In the genomic region with DNA sequence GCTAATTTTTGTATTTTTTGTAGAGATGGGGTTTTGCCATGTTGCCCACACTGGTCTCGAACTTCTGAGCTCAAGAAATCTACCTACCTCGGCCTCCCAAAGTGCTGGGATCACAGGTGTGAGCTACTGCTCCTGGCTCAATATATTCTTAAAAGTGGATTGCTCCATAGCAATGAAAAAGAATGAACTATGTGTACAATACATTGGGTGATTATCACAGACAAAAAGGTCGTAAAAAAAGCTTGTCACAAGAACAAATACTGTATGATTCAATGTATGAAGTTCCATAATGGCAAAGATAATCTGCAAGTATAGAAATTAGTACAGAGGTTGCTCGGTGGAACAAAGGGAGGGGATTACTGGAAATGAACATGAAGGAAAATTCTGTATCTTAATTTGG, we compare ENCODE assay signal across 22 cellular contexts.
A peak's percentile ranks its signal among the peaks of the same experiment; 100 is the strongest.
DNase-seq lines count a peak whose midpoint lies in the region; ATAC-seq, FAIRE-seq and TF ChIP-seq lines count a peak whose summit lies in the region.
"Had no signal": no experiment of that assay in that cellular context is flagged by ENCODE, and none has a peak within 500 bp of the region (broad histone marks: within the 10 kb centered on the region; RNA-seq: fewer than 3 reads in every experiment).

No MANE protein-coding gene starts in this region.

- H3K4me2 ChIP-seq in PC-3 (ENCODE audit: low read length) = no peak overlapping the region
- H3K4me2 ChIP-seq: BLaER1 had no signal

- no peaks in the 10 kb centered on the region for H3K27me3 Mint-ChIP-seq in endothelial cell (ENCODE audit: unreplicated experiment)
- H3K27me3 Mint-ChIP-seq: CD4-positive, alpha-beta memory T cell; CD4-positive, CD25-positive, alpha-beta regulatory T cell had no signal

- no TSS peak for BruUV-seq in PC-3 (replicated peaks; lab: Mats Ljungman, UMichigan)

- H3K27ac Mint-ChIP-seq in endothelial cell (ENCODE audit: unreplicated experiment) = no peak overlapping the region
- H3K27ac Mint-ChIP-seq: CD14-positive monocyte; CD4-positive, alpha-beta memory T cell; CD4-positive, CD25-positive, alpha-beta regulatory T cell; CD8-positive, alpha-beta memory T cell had no signal

- H3K4me1 Mint-ChIP-seq in endothelial cell (ENCODE audit: unreplicated experiment) = peaks cover 7% of the 10 kb centered on the region
- H3K4me1 Mint-ChIP-seq: CD4-positive, alpha-beta memory T cell; CD4-positive, CD25-positive, alpha-beta regulatory T cell; CD8-positive, alpha-beta memory T cell had no signal

- CTCF ChIA-PET in PC-3 (lab: Charles Lee) = no interaction called here

- TF ChIP-seq CTCF in PC-3 (conservative IDR thresholded peaks at IDR 0.05; ENCODE audit: low read depth, low read length) (no peak), mucosa of descending colon (IDR thresholded peaks at IDR 0.05) (no peak), endothelial cell (IDR thresholded peaks at IDR 0.05; ENCODE audit: unreplicated experiment) (no peak)

- POLR2A ChIA-PET in PC-3 (lab: Charles Lee; ENCODE audit: unreplicated experiment) = no interaction called here

- no peak overlapping the region for H3K9ac ChIP-seq in PC-3 (ENCODE audit: low read length)
- H3K9ac ChIP-seq: BLaER1 had no signal

- 78 to 98% methylated on average over 4 of the region's 4 CpGs for WGBS in aorta, 2 donors

- H3K4me3 ChIP-seq in PC-3 (ENCODE audit: low read length) (no peak overlapping the region), mucosa of descending colon (no peak overlapping the region), aorta (ENCODE audit: low read length in 2 of 2) (no peak overlapping the region)
- H3K4me3 ChIP-seq: BLaER1 had no signal

- H3K79me2 ChIP-seq in PC-3 (ENCODE audit: low read length) = no peaks in the 10 kb centered on the region

- H3K9me2 ChIP-seq in PC-3 (replicated peaks; ENCODE audit: low read length) = no peaks in the 10 kb centered on the region

- H3K36me3 ChIP-seq in PC-3 (ENCODE audit: low read depth, low read length) (no peaks in the 10 kb centered on the region), mucosa of descending colon (ENCODE audit: low read depth) (no peaks in the 10 kb centered on the region), aorta (ENCODE audit: control insufficient read depth in 1 of 2, insufficient read depth in 2 of 2, low read length in 1 of 2) (no peaks in the 10 kb centered on the region)
- H3K36me3 ChIP-seq: BE2C, BLaER1 had no signal

- H3F3A ChIP-seq in PC-3 (ENCODE audit: low read length, unreplicated experiment) = no peaks in the 10 kb centered on the region

- H3K36me3 Mint-ChIP-seq in endothelial cell (ENCODE audit: low read depth, unreplicated experiment) = no peaks in the 10 kb centered on the region
- H3K36me3 Mint-ChIP-seq: CD4-positive, alpha-beta memory T cell; CD4-positive, CD25-positive, alpha-beta regulatory T cell; CD8-positive, alpha-beta memory T cell had no signal

- H3K9me3 Mint-ChIP-seq in endothelial cell (ENCODE audit: unreplicated experiment) = no peaks in the 10 kb centered on the region
- H3K9me3 Mint-ChIP-seq: CD14-positive monocyte; CD4-positive, alpha-beta memory T cell; CD8-positive, alpha-beta memory T cell had no signal

- H3K4me1 ChIP-seq in PC-3 (ENCODE audit: insufficient read depth, low read length) (no peaks in the 10 kb centered on the region), mucosa of descending colon (ENCODE audit: low read depth) (no peaks in the 10 kb centered on the region), aorta (ENCODE audit: control insufficient read depth in 1 of 2, insufficient read depth in 2 of 2, low read length in 2 of 2) (peaks cover 0 to 4% of the 10 kb centered on the region in 2 donors)
- H3K4me1 ChIP-seq: BE2C, BLaER1 had no signal

- peak; percentile 13 for DNase-seq in PC-3
- DNase-seq in mucosa of descending colon = no peak
- no peak for DNase-seq in DMS 273 treated with DMSO at 0.1 percent for 48 hours (lab: John Stamatoyannopoulos, UW)
- DNase-seq in endothelial cell (ENCODE audit: low spot score) = no peak
- DNase-seq in stimulated activated CD4-positive, alpha-beta T cell treated with anti-CD3 and anti-CD28 coated beads, Interleukin-1b, Interleukin-23, amount 100 ng/mL, for 48 hours = no peak
- no peak for DNase-seq in aorta
- DNase-seq: 8988T; ACHN; BE2C; C1 segment of cervical spinal cord; CD4-positive, alpha-beta memory T cell; CD4-positive, CD25-positive, alpha-beta regulatory T cell; CD8-positive, alpha-beta memory T cell; COR-L47; DMS79 treated with DMSO at 0.1 percent for 48 hours; GF-D8 had no signal

- no peak overlapping the region for H3K27ac ChIP-seq in PC-3 (ENCODE audit: low read length)
- H3K27ac ChIP-seq in aorta (ENCODE audit: low read depth in 1 of 2, low read length in 2 of 2) = no peak overlapping the region
- H3K27ac ChIP-seq: BLaER1 had no signal

- no peaks in the 10 kb centered on the region for H3K27me3 ChIP-seq in PC-3 (ENCODE audit: low read length)
- H3K27me3 ChIP-seq in aorta (ENCODE audit: control insufficient read depth in 1 of 2, insufficient read depth in 2 of 2, low read length in 1 of 2) = no peaks in the 10 kb centered on the region
- H3K27me3 ChIP-seq: BE2C had no signal

- no peaks in the 10 kb centered on the region for H4K20me1 ChIP-seq in PC-3 (ENCODE audit: low read length)
- H4K20me1 ChIP-seq: BLaER1 had no signal

- H3K9me3 ChIP-seq in PC-3 (ENCODE audit: low read length) (no peaks in the 10 kb centered on the region), mucosa of descending colon (no peaks in the 10 kb centered on the region), aorta (ENCODE audit: control insufficient read depth, low read length) (no peaks in the 10 kb centered on the region)
- H3K9me3 ChIP-seq: BE2C, BLaER1 had no signal

- no peak overlapping the region for H2AFZ ChIP-seq in PC-3 (ENCODE audit: low read length)

- peak; percentile 73 for FAIRE-seq in colon (lab: Jason Lieb, UNC)
- FAIRE-seq: G401.6, GM12891, GM19239 had no signal

- ATAC-seq in PC-3 = peak; percentile 24; the same call in 1 of the 2 replicates
- peak; percentile 89 for ATAC-seq in mucosa of descending colon
- ATAC-seq in aorta (ENCODE audit: low FRiP score) = no peak

- intact Hi-C loops in PC-3 (cut with micrococcal nuclease) = no loop called here
- intact Hi-C loops in mucosa of descending colon (cut with DNase I, micrococcal nuclease) = no loop called here
- intact Hi-C loops in aorta (cut with DNase I) = no loop called here

- no peak overlapping the region for H3K4me3 Mint-ChIP-seq in endothelial cell (ENCODE audit: unreplicated experiment)
- H3K4me3 Mint-ChIP-seq: CD14-positive monocyte; CD4-positive, alpha-beta memory T cell; CD4-positive, CD25-positive, alpha-beta regulatory T cell; CD8-positive, alpha-beta memory T cell had no signal
